ENCODE assay signal across 28 cellular contexts in genomic region chr3:61093364-61093763, GRCh38.
"Had no signal": no experiment of that assay in that cellular context is flagged by ENCODE, and none has a peak within 500 bp of the region (broad histone marks: within the 10 kb centered on the region; RNA-seq: fewer than 3 reads in every experiment).

No MANE protein-coding gene starts in this region.

- ATAC-seq: activated CD4-positive, alpha-beta T cell treated with anti-CD3 and anti-CD28 coated beads for 36 hours; activated T-cell treated with anti-CD3 and anti-CD28 coated beads, Interleukin-2, amount 50 U/mL, for 72 hours; esophagus mucosa had no signal

- DNase-seq: activated CD4-positive, alpha-beta memory T cell treated with anti-CD3 and anti-CD28 coated beads, Interleukin-2, amount 10 ng/mL, durations not matched to agents 7 days and 5 days; activated CD4-positive, alpha-beta T cell treated with anti-CD3 and anti-CD28 coated beads for 36 hours; activated CD4-positive, alpha-beta T cell treated with anti-CD3 and anti-CD28 coated beads, Interleukin-2, amount 10 ng/mL, durations not matched to agents 7 days and 5 days; activated CD4-positive, alpha-beta T cell treated with anti-CD3 and anti-CD28 coated beads, Interleukin-2, amount 50 U/mL, for 4 hours; activated CD4-positive, CD25-positive, alpha-beta regulatory T cell; activated CD4-positive, CD25-positive, alpha-beta regulatory T cell treated with anti-CD3 and anti-CD28 coated beads, Interleukin-2, amount 50 U/mL, for 72 hours; activated CD8-positive, alpha-beta memory T cell treated with anti-CD3 and anti-CD28 coated beads, Interleukin-2, amount 50 U/mL, for 48 hours; activated gamma-delta T cell; activated naive CD4-positive, alpha-beta T cell; activated naive CD4-positive, alpha-beta T cell treated with anti-CD3 and anti-CD28 coated beads, Interleukin-2, amount 10 ng/mL, durations not matched to agents 7 days and 5 days; activated T-cell treated with anti-CD3 and anti-CD28 coated beads for 4 hours; activated T-cell treated with anti-CD3 and anti-CD28 coated beads, Interleukin-2, amount 50 U/mL, for 24 hours; activated T-cell treated with anti-CD3 and anti-CD28 coated beads, Interleukin-2, amount 50 U/mL, for 72 hours; amniotic stem cell; anterior cingulate cortex; brain microvascular endothelial cell; central memory CD4-positive, alpha-beta T cell; dorsolateral prefrontal cortex; effector memory CD4-positive, alpha-beta T cell; endodermal cell; foreskin fibroblast; head of caudate nucleus; T-helper 2 cell had no signal

- H3K36me3 Mint-ChIP-seq: activated naive CD4-positive, alpha-beta T cell treated with anti-CD3 and anti-CD28 coated beads, Interleukin-2, amount 10 ng/mL, durations not matched to agents 7 days and 5 days had no signal

- H3K9me3 Mint-ChIP-seq: activated naive CD4-positive, alpha-beta T cell treated with anti-CD3 and anti-CD28 coated beads, Interleukin-2, amount 10 ng/mL, durations not matched to agents 7 days and 5 days; activated T-cell treated with anti-CD3 and anti-CD28 coated beads, Interleukin-2, amount 50 U/mL, for 72 hours; dendritic cell treated with granulocyte-macrophage colony-stimulating factor and Interleukin-4, amounts not matched to agents 40 ng/mL and 50 ng/mL, for 4 days; endodermal cell had no signal

- H3K27ac Mint-ChIP-seq: activated CD4-positive, alpha-beta memory T cell treated with anti-CD3 and anti-CD28 coated beads, Interleukin-2, amount 10 ng/mL, durations not matched to agents 7 days and 5 days; activated CD4-positive, alpha-beta T cell treated with anti-CD3 and anti-CD28 coated beads for 36 hours; activated CD4-positive, alpha-beta T cell treated with anti-CD3 and anti-CD28 coated beads, Interleukin-2, amount 10 ng/mL, durations not matched to agents 7 days and 5 days; activated naive CD4-positive, alpha-beta T cell treated with anti-CD3 and anti-CD28 coated beads, Interleukin-2, amount 10 ng/mL, durations not matched to agents 7 days and 5 days; activated naive CD8-positive, alpha-beta T cell; activated T-cell treated with anti-CD3 and anti-CD28 coated beads, Interleukin-2, amount 50 U/mL, for 24 hours; activated T-cell treated with anti-CD3 and anti-CD28 coated beads, Interleukin-2, amount 50 U/mL, for 72 hours; dendritic cell treated with granulocyte-macrophage colony-stimulating factor and Interleukin-4, amounts not matched to agents 40 ng/mL and 50 ng/mL, for 4 days; endodermal cell had no signal

- H3K4me3 ChIP-seq: cardiac muscle cell, coronary artery, dorsolateral prefrontal cortex had no signal

- H3K27ac ChIP-seq: brain microvascular endothelial cell, cardiac muscle cell, coronary artery, dorsolateral prefrontal cortex had no signal

- H3K36me3 ChIP-seq: brain microvascular endothelial cell, cardiac muscle cell had no signal

- H3K27me3 ChIP-seq: brain microvascular endothelial cell, cardiac muscle cell, dorsolateral prefrontal cortex had no signal
